Comparison of ENCODE assay signal across 8 cellular contexts in the genomic region with DNA sequence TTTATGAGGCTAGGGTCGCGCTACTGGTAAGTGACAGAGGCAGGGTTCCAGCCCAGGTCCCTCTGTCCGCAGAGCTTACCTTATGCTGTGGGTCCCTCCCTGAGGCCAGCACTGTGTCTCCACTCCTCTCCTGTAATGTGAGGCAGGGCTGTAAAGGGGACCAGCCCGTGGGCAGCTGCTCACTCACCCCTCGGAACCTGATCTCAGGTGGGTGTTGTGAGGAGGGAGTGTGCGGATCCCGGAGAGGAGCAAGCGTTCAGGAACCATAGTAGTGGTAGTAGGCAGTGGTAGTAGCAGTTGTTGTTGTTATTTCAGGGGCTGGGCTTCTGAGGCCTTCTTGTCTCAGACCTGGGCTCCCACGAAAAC. TPM values are rescaled to one million over a fixed set of nuclear protein-coding genes. Genes with fewer than 3 reads are reported as not detected.
DNase-seq lines count a peak whose midpoint lies in the region; ATAC-seq and TF ChIP-seq lines count a peak whose summit lies in the region.

No MANE protein-coding gene starts in this region.

- TF ChIP-seq CTCF in liver (IDR thresholded peaks at IDR 0.05; ENCODE audit: low read depth, low read length, missing input control): no peak
- TF ChIP-seq CTCF in thyroid gland (IDR thresholded peaks at IDR 0.05): no peak

- no peaks in the 10 kb centered on the region for H3K9me3 ChIP-seq in liver (ENCODE audit: control insufficient read depth in 4 of 4, low read length in 3 of 4)
- H3K9me3 ChIP-seq in thyroid gland: no peaks in the 10 kb centered on the region

- H3K27ac ChIP-seq in liver (ENCODE audit: low read depth in 1 of 2, low read length in 2 of 2) (peak overlapping the region; percentile 95 to 97), thyroid gland (peak overlapping the region; percentile 62 to 87 (median 86)), caudate nucleus (ENCODE audit: low read depth, low read length) (no peak overlapping the region)

- H3K4me3 ChIP-seq in liver (ENCODE audit: low read depth in 1 of 3, low read length in 3 of 3) (peak overlapping the region; percentile 73 to 86 (median 73)), thyroid gland (replicated peaks in 1 of 3) (peak overlapping the region in 1 of 3 donors; percentile 83)

- H3K9ac ChIP-seq in liver (ENCODE audit: low read depth in 1 of 2, low read length in 2 of 2): peak overlapping the region; percentile 21 to 76

- peak; percentile 63 for DNase-seq in activated CD8-positive, alpha-beta memory T cell treated with anti-CD3 and anti-CD28 coated beads for 24 hours
- DNase-seq in activated CD8-positive, alpha-beta memory T cell treated with anti-CD3 and anti-CD28 coated beads, Interleukin-2, amount 50 U/mL, for 48 hours: no peak
- DNase-seq in activated naive CD4-positive, alpha-beta T cell treated with anti-CD3 and anti-CD28 coated beads, Interleukin-2, amount 50 U/mL, for 72 hours (ENCODE audit: low spot score in 2 of 2): no peak
- DNase-seq in thyroid gland (no peak), caudate nucleus (lab: John Stamatoyannopoulos, UW) (no peak), Ammon's horn (ENCODE audit: low spot score) (no peak)

- H3K27me3 ChIP-seq in liver (ENCODE audit: control insufficient read depth in 4 of 4, insufficient read depth in 4 of 4, low read length in 3 of 4) (no peaks in the 10 kb centered on the region), thyroid gland (no peaks in the 10 kb centered on the region)

- H3K4me1 ChIP-seq in liver (ENCODE audit: control insufficient read depth in 4 of 4, insufficient read depth in 4 of 4, low read length in 3 of 4) (peaks cover 25 to 64% (median 42%) of the 10 kb centered on the region in 4 donors), thyroid gland (peaks cover 64 to 80% of the 10 kb centered on the region in 2 donors)

- 68% methylated on average over 9 of the region's 9 CpGs for WGBS in liver
- 75 to 88% methylated on average over 8 to 9 of the region's 9 CpGs for WGBS in thyroid gland, 2 donors

- TF ChIP-seq RAD21 in liver (IDR thresholded peaks at IDR 0.05): no peak

- peaks cover 47 to 56% of the 10 kb centered on the region in 2 donors for H3K36me3 Mint-ChIP-seq in activated naive CD4-positive, alpha-beta T cell treated with anti-CD3 and anti-CD28 coated beads, Interleukin-2, amount 50 U/mL, for 72 hours

- H3K27ac Mint-ChIP-seq in activated naive CD4-positive, alpha-beta T cell treated with anti-CD3 and anti-CD28 coated beads, Interleukin-2, amount 50 U/mL, for 72 hours: peak overlapping the region; percentile 86 to 94

- TF ChIP-seq POLR2A in thyroid gland (IDR thresholded peaks at IDR 0.05): no peak

- intact Hi-C loops in thyroid gland (cut with DNase I): no loop called here

- H3K36me3 ChIP-seq in liver (ENCODE audit: control insufficient read depth in 4 of 4, insufficient read depth in 3 of 4, low read depth in 1 of 4, low read length in 3 of 4): peaks cover 5 to 8% (median 7%) of the 10 kb centered on the region in 4 donors
- H3K36me3 ChIP-seq in thyroid gland: peaks cover 14% of the 10 kb centered on the region in 2 donors

- ATAC-seq in activated naive CD4-positive, alpha-beta T cell treated with anti-CD3 and anti-CD28 coated beads, Interleukin-2, amount 50 U/mL, for 72 hours: no peak
- ATAC-seq in GM19395 (IDR thresholded peaks at IDR 0.05; ENCODE audit: unreplicated experiment): no peak

- no peaks in the 10 kb centered on the region for H3K9me3 Mint-ChIP-seq in activated naive CD4-positive, alpha-beta T cell treated with anti-CD3 and anti-CD28 coated beads, Interleukin-2, amount 50 U/mL, for 72 hours

TF ChIP-seq in liver, 16 proteins besides CTCF, POLR2A, EP300 and RAD21:
- TF ChIP-seq HNF4G (IDR thresholded peaks at IDR 0.05) (no peak), YY1 (IDR thresholded peaks at IDR 0.05) (no peak), RXRA (IDR thresholded peaks at IDR 0.05) (no peak), EGR1 (IDR thresholded peaks at IDR 0.05; ENCODE audit: low read depth in 2 of 2) (no peak), JUND (IDR thresholded peaks at IDR 0.05) (no peak), NR2F2 (IDR thresholded peaks at IDR 0.05) (no peak), HNF4A (conservative IDR thresholded peaks at IDR 0.05) (no peak), GABPA (IDR thresholded peaks at IDR 0.05 in 1 of 2, conservative IDR thresholded peaks at IDR 0.05 in 1 of 2) (no peak), FOXA1 (IDR thresholded peaks at IDR 0.05) (no peak), SP1 (IDR thresholded peaks at IDR 0.05) (no peak), TAF1 (conservative IDR thresholded peaks at IDR 0.05) (no peak), FOXA2 (IDR thresholded peaks at IDR 0.05) (no peak)
- TF ChIP-seq, protein P1, sequence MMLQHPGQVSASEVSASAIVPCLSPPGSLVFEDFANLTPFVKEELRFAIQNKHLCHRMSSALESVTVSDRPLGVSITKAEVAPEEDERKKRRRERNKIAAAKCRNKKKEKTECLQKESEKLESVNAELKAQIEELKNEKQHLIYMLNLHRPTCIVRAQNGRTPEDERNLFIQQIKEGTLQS (IDR thresholded peaks at IDR 0.05): no peak
- TF ChIP-seq, protein P2, sequence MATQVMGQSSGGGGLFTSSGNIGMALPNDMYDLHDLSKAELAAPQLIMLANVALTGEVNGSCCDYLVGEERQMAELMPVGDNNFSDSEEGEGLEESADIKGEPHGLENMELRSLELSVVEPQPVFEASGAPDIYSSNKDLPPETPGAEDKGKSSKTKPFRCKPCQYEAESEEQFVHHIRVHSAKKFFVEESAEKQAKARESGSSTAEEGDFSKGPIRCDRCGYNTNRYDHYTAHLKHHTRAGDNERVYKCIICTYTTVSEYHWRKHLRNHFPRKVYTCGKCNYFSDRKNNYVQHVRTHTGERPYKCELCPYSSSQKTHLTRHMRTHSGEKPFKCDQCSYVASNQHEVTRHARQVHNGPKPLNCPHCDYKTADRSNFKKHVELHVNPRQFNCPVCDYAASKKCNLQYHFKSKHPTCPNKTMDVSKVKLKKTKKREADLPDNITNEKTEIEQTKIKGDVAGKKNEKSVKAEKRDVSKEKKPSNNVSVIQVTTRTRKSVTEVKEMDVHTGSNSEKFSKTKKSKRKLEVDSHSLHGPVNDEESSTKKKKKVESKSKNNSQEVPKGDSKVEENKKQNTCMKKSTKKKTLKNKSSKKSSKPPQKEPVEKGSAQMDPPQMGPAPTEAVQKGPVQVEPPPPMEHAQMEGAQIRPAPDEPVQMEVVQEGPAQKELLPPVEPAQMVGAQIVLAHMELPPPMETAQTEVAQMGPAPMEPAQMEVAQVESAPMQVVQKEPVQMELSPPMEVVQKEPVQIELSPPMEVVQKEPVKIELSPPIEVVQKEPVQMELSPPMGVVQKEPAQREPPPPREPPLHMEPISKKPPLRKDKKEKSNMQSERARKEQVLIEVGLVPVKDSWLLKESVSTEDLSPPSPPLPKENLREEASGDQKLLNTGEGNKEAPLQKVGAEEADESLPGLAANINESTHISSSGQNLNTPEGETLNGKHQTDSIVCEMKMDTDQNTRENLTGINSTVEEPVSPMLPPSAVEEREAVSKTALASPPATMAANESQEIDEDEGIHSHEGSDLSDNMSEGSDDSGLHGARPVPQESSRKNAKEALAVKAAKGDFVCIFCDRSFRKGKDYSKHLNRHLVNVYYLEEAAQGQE (IDR thresholded peaks at IDR 0.05): no peak
- TF ChIP-seq, protein P3, sequence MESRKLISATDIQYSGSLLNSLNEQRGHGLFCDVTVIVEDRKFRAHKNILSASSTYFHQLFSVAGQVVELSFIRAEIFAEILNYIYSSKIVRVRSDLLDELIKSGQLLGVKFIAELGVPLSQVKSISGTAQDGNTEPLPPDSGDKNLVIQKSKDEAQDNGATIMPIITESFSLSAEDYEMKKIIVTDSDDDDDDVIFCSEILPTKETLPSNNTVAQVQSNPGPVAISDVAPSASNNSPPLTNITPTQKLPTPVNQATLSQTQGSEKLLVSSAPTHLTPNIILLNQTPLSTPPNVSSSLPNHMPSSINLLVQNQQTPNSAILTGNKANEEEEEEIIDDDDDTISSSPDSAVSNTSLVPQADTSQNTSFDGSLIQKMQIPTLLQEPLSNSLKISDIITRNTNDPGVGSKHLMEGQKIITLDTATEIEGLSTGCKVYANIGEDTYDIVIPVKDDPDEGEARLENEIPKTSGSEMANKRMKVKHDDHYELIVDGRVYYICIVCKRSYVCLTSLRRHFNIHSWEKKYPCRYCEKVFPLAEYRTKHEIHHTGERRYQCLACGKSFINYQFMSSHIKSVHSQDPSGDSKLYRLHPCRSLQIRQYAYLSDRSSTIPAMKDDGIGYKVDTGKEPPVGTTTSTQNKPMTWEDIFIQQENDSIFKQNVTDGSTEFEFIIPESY (IDR thresholded peaks at IDR 0.05): no peak
- TF ChIP-seq, protein P4, sequence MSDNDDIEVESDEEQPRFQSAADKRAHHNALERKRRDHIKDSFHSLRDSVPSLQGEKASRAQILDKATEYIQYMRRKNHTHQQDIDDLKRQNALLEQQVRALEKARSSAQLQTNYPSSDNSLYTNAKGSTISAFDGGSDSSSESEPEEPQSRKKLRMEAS (IDR thresholded peaks at IDR 0.05): no peak
TF ChIP-seq in liver: peak in this region for 0.

RNA-seq across cellular contexts. Expression of a gene that starts 1.7 kb away (rescaled TPM):
- 10 to 100 TPM; 30.2 to 58.6 TPM for total RNA-seq in activated naive CD4-positive, alpha-beta T cell treated with anti-CD3 and anti-CD28 coated beads, Interleukin-2, amount 50 U/mL, for 72 hours
- 10 to 100 TPM in 1 of 2 donors, 1 to 10 TPM in 1; 2.9 to 10.9 TPM for total RNA-seq in liver
- 1 to 10 TPM; 2.1 to 3.0 TPM for polyA plus RNA-seq in liver
- 1 to 10 TPM; 4.1 to 7.1 (median 5.1) TPM for total RNA-seq in thyroid gland

RNA-seq across cellular contexts. Expression of a gene that starts 38.5 kb away (rescaled TPM):
- 10 to 100 TPM; 48.0 to 66.8 TPM for total RNA-seq in activated naive CD4-positive, alpha-beta T cell treated with anti-CD3 and anti-CD28 coated beads, Interleukin-2, amount 50 U/mL, for 72 hours
- total RNA-seq in liver (10 to 100 TPM; 23.5 to 25.3 TPM), thyroid gland (100 to 1,000 TPM in 2 of 4 donors, 10 to 100 TPM in 2; 78.9 to 109 (median 92.7) TPM)
- polyA plus RNA-seq in liver: 10 to 100 TPM; 18.7 to 18.8 TPM
